Comparison of ENCODE assay signal across 13 cellular contexts in the genomic region with DNA sequence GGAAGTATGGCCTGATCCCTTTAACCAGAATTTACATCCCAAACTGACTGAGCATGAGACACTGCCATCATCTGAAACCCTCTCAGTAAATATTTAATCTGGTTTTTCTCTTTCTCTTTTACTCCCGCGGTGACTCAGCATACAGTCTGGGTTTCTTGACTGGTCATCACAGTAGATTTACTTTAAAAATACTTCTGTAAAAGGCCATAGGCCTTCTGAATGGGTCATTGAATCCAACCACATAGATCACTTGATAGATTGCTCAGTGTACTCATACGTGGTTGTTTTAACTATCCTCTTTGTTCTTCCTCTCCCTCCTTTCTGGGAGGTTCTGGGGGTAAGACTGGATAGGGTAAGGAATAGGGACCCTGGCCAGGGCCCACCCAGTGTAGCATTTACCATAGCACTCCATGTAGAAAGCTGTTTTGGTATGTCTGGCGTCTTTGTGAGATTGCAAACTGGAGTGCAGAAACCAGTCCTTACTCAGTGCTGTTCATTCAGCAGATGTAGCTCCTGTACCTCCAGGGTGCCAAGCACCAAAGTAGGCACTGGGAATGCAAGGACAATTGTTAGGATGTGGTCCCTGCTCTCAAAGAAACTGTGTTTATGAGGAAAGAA.
DNase-seq lines count a peak whose midpoint lies in the region; ATAC-seq and TF ChIP-seq lines count a peak whose summit lies in the region.
"Had no signal": no experiment of that assay in that cellular context is flagged by ENCODE, and none has a peak within 500 bp of the region (broad histone marks: within the 10 kb centered on the region; RNA-seq: fewer than 3 reads in every experiment).

No MANE protein-coding gene starts in this region.

- no peaks in the 10 kb centered on the region for H3K4me1 ChIP-seq in endodermal cell (ENCODE audit: control insufficient read depth, insufficient read depth, low read length)
- H3K4me1 ChIP-seq: spleen had no signal

- H3K27ac ChIP-seq in endodermal cell (ENCODE audit: low read depth, low read length) (no peak overlapping the region), caudate nucleus (ENCODE audit: low read depth, low read length) (no peak overlapping the region)
- H3K27ac ChIP-seq: spleen had no signal

- no peaks in the 10 kb centered on the region for H3K27me3 ChIP-seq in endodermal cell (ENCODE audit: control insufficient read depth, insufficient read depth, low read length, poor library complexity, severe bottlenecking)
- H3K27me3 ChIP-seq: spleen had no signal

- WGBS in endodermal cell (ENCODE audit: insufficient coverage in 1 of 2, insufficient read length in 1 of 2), 2 experiments = 93 to 100% methylated on average over 3 to 4 of the region's 4 CpGs

- peaks cover 20% of the 10 kb centered on the region for H3K9me3 ChIP-seq in endodermal cell (ENCODE audit: control insufficient read depth, low read length)
- H3K9me3 ChIP-seq: spleen had no signal

- H3K36me3 ChIP-seq in endodermal cell (ENCODE audit: control insufficient read depth, insufficient read depth, low read length) = no peaks in the 10 kb centered on the region
- H3K36me3 ChIP-seq: spleen had no signal

- peak; percentile 98 for DNase-seq in ACHN
- no peak for DNase-seq in endodermal cell
- DNase-seq in caudate nucleus (lab: John Stamatoyannopoulos, UW) = no peak
- no peak for DNase-seq in NCI-H1105 treated with DMSO at 0.1 percent for 48 hours (lab: John Stamatoyannopoulos, UW)
- no peak for DNase-seq in NCI-H1436 (lab: John Stamatoyannopoulos, UW)
- DNase-seq in GM13976 (ENCODE audit: low spot score) = no peak
- DNase-seq: activated B cell treated with CpG ODN at 0.5 μM for 24 hours, spleen had no signal

- peaks cover 4% of the 10 kb centered on the region for H3K4me1 Mint-ChIP-seq in endodermal cell
- H3K4me1 Mint-ChIP-seq: activated B cell treated with CpG ODN at 0.5 μM for 24 hours, B cell, IgD-negative memory B cell had no signal

- TF ChIP-seq CTCF in endodermal cell (conservative IDR thresholded peaks at IDR 0.05) = no peak
- no peak for TF ChIP-seq CTCF in GM13976 (IDR thresholded peaks at IDR 0.05; ENCODE audit: borderline replicate concordance, control extremely low read depth, extremely low read depth, insufficient read depth, missing control alignments)

- H3K9ac ChIP-seq in endodermal cell (ENCODE audit: extremely low read depth, low read length, poor library complexity, severe bottlenecking) = no peak overlapping the region

- ATAC-seq in GM21381 (IDR thresholded peaks at IDR 0.05; ENCODE audit: unreplicated experiment) = peak; percentile 91
- ATAC-seq in HG03378 (IDR thresholded peaks at IDR 0.05; ENCODE audit: unreplicated experiment) = peak; percentile 94
- ATAC-seq: esophagus mucosa had no signal

- H3K27ac Mint-ChIP-seq in endodermal cell = peak overlapping the region; percentile 44
- H3K27ac Mint-ChIP-seq: activated B cell treated with CpG ODN at 0.5 μM for 24 hours, B cell, IgD-negative memory B cell had no signal

- no peak overlapping the region for H3K4me3 Mint-ChIP-seq in endodermal cell
- H3K4me3 Mint-ChIP-seq: activated B cell treated with CpG ODN at 0.5 μM for 24 hours, B cell, IgD-negative memory B cell had no signal

- no peak overlapping the region for H3K4me3 ChIP-seq in endodermal cell (ENCODE audit: low read length)
- H3K4me3 ChIP-seq: spleen had no signal

- peaks cover 7% of the 10 kb centered on the region for H3K36me3 Mint-ChIP-seq in endodermal cell (ENCODE audit: low read depth)
- H3K36me3 Mint-ChIP-seq: IgD-negative memory B cell had no signal

- in situ Hi-C loops in ACHN (cut with HindIII; ENCODE audit: low pct_ligation_motif_present, low pct_unique_long_range_greater_than_20kb, low sequenced_read_pairs) (no loop called here), GM13976 (cut with MboI; ENCODE audit: low sequenced_read_pairs, unreplicated experiment) (no loop called here)

- H3K9me3 Mint-ChIP-seq in endodermal cell = peaks cover 18% of the 10 kb centered on the region
- H3K9me3 Mint-ChIP-seq: activated B cell treated with CpG ODN at 0.5 μM for 24 hours had no signal

- no peaks in the 10 kb centered on the region for H3K27me3 Mint-ChIP-seq in endodermal cell (ENCODE audit: insufficient read depth)
- H3K27me3 Mint-ChIP-seq: activated B cell treated with CpG ODN at 0.5 μM for 24 hours, B cell, IgD-negative memory B cell had no signal
